17 cellular contexts compared by ENCODE assay signal in genomic region chr4:113707013-113707412, GRCh38. TPM values are rescaled to one million over a fixed set of nuclear protein-coding genes. Genes with fewer than 3 reads are reported as not detected.
DNase-seq lines count a peak whose midpoint lies in the region; ATAC-seq and TF ChIP-seq lines count a peak whose summit lies in the region.
"Had no signal": no experiment of that assay in that cellular context is flagged by ENCODE, and none has a peak within 500 bp of the region (broad histone marks: within the 10 kb centered on the region; RNA-seq: fewer than 3 reads in every experiment).

No MANE protein-coding gene starts in this region.

- H3K9me3 ChIP-seq in CD8-positive, alpha-beta T cell (ENCODE audit: low read length): no peaks in the 10 kb centered on the region
- H3K9me3 ChIP-seq: stomach had no signal

- CTCF ChIA-PET in CD8-positive, alpha-beta T cell (lab: Charles Lee): no interaction called here

- no peaks in the 10 kb centered on the region for H3K9me3 Mint-ChIP-seq in activated T-helper 17 cell treated with anti-CD3 and anti-CD28 coated beads, Interleukin-2, amount 50 U/mL, for 72 hours
- H3K9me3 Mint-ChIP-seq in CD8-positive, alpha-beta T cell: no peaks in the 10 kb centered on the region
- H3K9me3 Mint-ChIP-seq: activated naive CD8-positive, alpha-beta T cell treated with anti-CD3 and anti-CD28 coated beads, Interleukin-2, amount 10 ng/mL, durations not matched to agents 7 days and 5 days; nephron had no signal

- no peaks in the 10 kb centered on the region for H3K27me3 ChIP-seq in foreskin keratinocyte
- no peaks in the 10 kb centered on the region for H3K27me3 ChIP-seq in CD8-positive, alpha-beta T cell (ENCODE audit: insufficient read depth, low read length)
- H3K27me3 ChIP-seq: stomach had no signal

- peaks cover 16% of the 10 kb centered on the region for H3K4me1 Mint-ChIP-seq in activated T-helper 17 cell treated with anti-CD3 and anti-CD28 coated beads, Interleukin-2, amount 50 U/mL, for 72 hours
- peaks cover 36% of the 10 kb centered on the region for H3K4me1 Mint-ChIP-seq in CD8-positive, alpha-beta T cell (ENCODE audit: low read depth)

- peak; percentile 53 for DNase-seq in AG10803 (ENCODE audit: low read depth)
- DNase-seq in HCEC 1CT: peak; percentile 41
- peak in 1 of 2 donors; percentile 9 for DNase-seq in foreskin keratinocyte
- DNase-seq in NCI-H2081 treated with DMSO at 0.1 percent for 48 hours (lab: John Stamatoyannopoulos, UW): no peak
- no peak for DNase-seq in CD8-positive, alpha-beta T cell
- no peak for DNase-seq in stimulated activated CD4-positive, alpha-beta T cell treated with anti-CD3 and anti-CD28 coated beads, Interleukin-4, amount 100 ng/mL, for 1 hour
- no peak for DNase-seq in stimulated activated CD4-positive, alpha-beta T cell treated with anti-CD3 and anti-CD28 coated beads, Interleukin-4, amount 100 ng/mL, for 4 hours
- DNase-seq: activated CD4-positive, alpha-beta T cell treated with anti-CD3 and anti-CD28 coated beads for 1 hour; activated naive CD8-positive, alpha-beta T cell treated with anti-CD3 and anti-CD28 coated beads, Interleukin-2, amount 10 ng/mL, durations not matched to agents 7 days and 5 days; NCI-H187 treated with DMSO at 0.1 percent for 48 hours; NCI-H748 treated with DMSO at 0.1 percent for 48 hours; stomach; T-helper 1 cell had no signal

- peaks cover 25% of the 10 kb centered on the region for H3K36me3 Mint-ChIP-seq in activated T-helper 17 cell treated with anti-CD3 and anti-CD28 coated beads, Interleukin-2, amount 50 U/mL, for 72 hours (ENCODE audit: low read depth)
- peaks cover 16% of the 10 kb centered on the region for H3K36me3 Mint-ChIP-seq in CD8-positive, alpha-beta T cell

- peak; percentile 76 for ATAC-seq in activated T-helper 17 cell treated with anti-CD3 and anti-CD28 coated beads, Interleukin-2, amount 50 U/mL, for 72 hours (replicated peaks)
- ATAC-seq in foreskin keratinocyte: peak; percentile 29
- no peak for ATAC-seq in CD8-positive, alpha-beta T cell
- ATAC-seq: sciatic nerve had no signal

- no peak overlapping the region for H3K27ac ChIP-seq in foreskin keratinocyte
- H3K27ac ChIP-seq in CD8-positive, alpha-beta T cell (ENCODE audit: low read depth, low read length): no peak overlapping the region
- H3K27ac ChIP-seq: stomach had no signal

- TF ChIP-seq CTCF in AG10803 (conservative IDR thresholded peaks at IDR 0.05; ENCODE audit: low read length) (no peak), foreskin keratinocyte (conservative IDR thresholded peaks at IDR 0.05) (no peak)
- TF ChIP-seq CTCF in CD8-positive, alpha-beta T cell (IDR thresholded peaks at IDR 0.05): no peak

- peak overlapping the region; percentile 61 for H3K27ac Mint-ChIP-seq in activated T-helper 17 cell treated with anti-CD3 and anti-CD28 coated beads, Interleukin-2, amount 50 U/mL, for 72 hours
- no peak overlapping the region for H3K27ac Mint-ChIP-seq in CD8-positive, alpha-beta T cell
- H3K27ac Mint-ChIP-seq: activated naive CD8-positive, alpha-beta T cell treated with anti-CD3 and anti-CD28 coated beads, Interleukin-2, amount 10 ng/mL, durations not matched to agents 7 days and 5 days; B cell; nephron had no signal

- H3K4me3 Mint-ChIP-seq in activated T-helper 17 cell treated with anti-CD3 and anti-CD28 coated beads, Interleukin-2, amount 50 U/mL, for 72 hours: no peak overlapping the region
- no peak overlapping the region for H3K4me3 Mint-ChIP-seq in CD8-positive, alpha-beta T cell
- H3K4me3 Mint-ChIP-seq: activated naive CD8-positive, alpha-beta T cell treated with anti-CD3 and anti-CD28 coated beads, Interleukin-2, amount 10 ng/mL, durations not matched to agents 7 days and 5 days; B cell; nephron had no signal

- intact Hi-C loops in CD8-positive, alpha-beta T cell (cut with DNase I, micrococcal nuclease): loop anchor here (1.0 to 5.0 kb wide), 3 partner anchors 8 to 50 kb away; no protein-coding TSS in a partner anchor

- H3K36me3 ChIP-seq in CD8-positive, alpha-beta T cell (ENCODE audit: insufficient read depth, low read length): no peaks in the 10 kb centered on the region
- H3K36me3 ChIP-seq: stomach had no signal

- H3K27me3 Mint-ChIP-seq in activated T-helper 17 cell treated with anti-CD3 and anti-CD28 coated beads, Interleukin-2, amount 50 U/mL, for 72 hours: no peaks in the 10 kb centered on the region
- no peaks in the 10 kb centered on the region for H3K27me3 Mint-ChIP-seq in CD8-positive, alpha-beta T cell (ENCODE audit: low read depth)
- H3K27me3 Mint-ChIP-seq: activated naive CD8-positive, alpha-beta T cell treated with anti-CD3 and anti-CD28 coated beads, Interleukin-2, amount 10 ng/mL, durations not matched to agents 7 days and 5 days; B cell had no signal

- POLR2A ChIA-PET in CD8-positive, alpha-beta T cell (lab: Charles Lee): no interaction called here

- no peak overlapping the region for H3K4me3 ChIP-seq in AG10803 (ENCODE audit: low read length)
- no peak overlapping the region for H3K4me3 ChIP-seq in CD8-positive, alpha-beta T cell (ENCODE audit: low read depth, low read length)
- H3K4me3 ChIP-seq: stomach had no signal

- no peaks in the 10 kb centered on the region for H3K4me1 ChIP-seq in foreskin keratinocyte
- no peaks in the 10 kb centered on the region for H3K4me1 ChIP-seq in CD8-positive, alpha-beta T cell (ENCODE audit: insufficient read depth, low read length)

RNA-seq across cellular contexts. Expression of gene CAMK2D, which starts 54.5 kb away (rescaled TPM):
- 10 to 100 TPM; 41.5 to 42.4 TPM for total RNA-seq in activated T-helper 17 cell treated with anti-CD3 and anti-CD28 coated beads, Interleukin-2, amount 50 U/mL, for 72 hours
- 20.4 and 22.9 TPM in 2 replicates for total RNA-seq in foreskin keratinocyte
- 4.4 and 4.8 TPM in 2 replicates for polyA plus RNA-seq in foreskin keratinocyte
- total RNA-seq in CD8-positive, alpha-beta T cell: 10 to 100 TPM; 29.6 to 31.1 TPM

Comparison
In these comparisons a context has a peak if more than half of its experiments do, and no peak if none do; other contexts are left out.
1. DNase-seq: peak in AG10803 (single experiment) and HCEC 1CT (single experiment); none in NCI-H2081 treated with DMSO at 0.1 percent for 48 hours (single experiment), CD8-positive, alpha-beta T cell (0 of 7), stimulated activated CD4-positive, alpha-beta T cell treated with anti-CD3 and anti-CD28 coated beads, Interleukin-4, amount 100 ng/mL, for 1 hour (single experiment) and stimulated activated CD4-positive, alpha-beta T cell treated with anti-CD3 and anti-CD28 coated beads, Interleukin-4, amount 100 ng/mL, for 4 hours (0 of 2).